19 cellular contexts compared by ENCODE assay signal in the genomic region with DNA sequence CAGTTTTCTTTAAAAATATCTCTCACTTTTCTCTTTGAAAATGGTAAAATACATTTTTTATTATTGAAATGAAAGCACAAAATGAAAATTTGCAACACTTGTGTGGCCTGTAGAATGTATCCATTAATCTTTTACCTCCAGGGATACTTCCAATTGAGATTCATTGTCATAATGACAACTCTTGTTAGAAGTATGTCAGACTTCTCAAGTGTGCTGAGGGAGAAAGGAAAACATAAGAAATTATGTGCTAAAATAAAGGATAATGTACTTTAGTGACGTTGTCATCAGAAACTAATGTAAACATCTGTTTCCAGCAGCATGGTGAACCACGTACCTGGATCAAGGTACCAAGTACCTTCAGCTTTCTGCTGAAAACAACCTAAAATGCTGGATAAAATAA.
"Had no signal": no experiment of that assay in that cellular context is flagged by ENCODE, and none has a peak within 500 bp of the region (broad histone marks: within the 10 kb centered on the region; RNA-seq: fewer than 3 reads in every experiment).

No MANE protein-coding gene starts in this region.

- H3K9ac ChIP-seq: neural progenitor cell had no signal

- DNase-seq: activated CD4-positive, alpha-beta T cell treated with anti-CD3 and anti-CD28 coated beads for 1 hour; activated CD4-positive, alpha-beta T cell treated with anti-CD3 and anti-CD28 coated beads, Interleukin-2, amount 50 U/mL, for 1 hour; activated CD8-positive, alpha-beta T cell treated with anti-CD3 and anti-CD28 coated beads, Interleukin-2, amount 10 ng/mL, durations not matched to agents 7 days and 5 days; activated T-cell treated with anti-CD3 and anti-CD28 coated beads, Interleukin-2, amount 50 U/mL, for 1 hour; heart left ventricle; left cardiac atrium; mesenchymal stem cell; naive B cell; retina; stimulated activated CD4-positive, alpha-beta T cell treated with anti-CD3 and anti-CD28 coated beads, Interleukin-2, amount 100 ng/mL, for 48 hours; stimulated activated CD8-positive, alpha-beta memory T cell treated with anti-CD3 and anti-CD28 coated beads, Interleukin-4, amount 100 ng/mL, for 48 hours; stimulated activated naive CD4-positive, alpha-beta T cell; upper lobe of left lung had no signal

- H3K36me3 ChIP-seq: gastroesophageal sphincter, neural progenitor cell, upper lobe of left lung had no signal

- H3K9me3 ChIP-seq: gastroesophageal sphincter, heart left ventricle, upper lobe of left lung had no signal

- H3K27ac ChIP-seq: coronary artery, epithelial cell of prostate, gastroesophageal sphincter, heart left ventricle, neural progenitor cell, upper lobe of left lung, VCaP had no signal

- H3K27me3 Mint-ChIP-seq: naive B cell had no signal

- H3K27ac Mint-ChIP-seq: activated CD8-positive, alpha-beta T cell treated with anti-CD3 and anti-CD28 coated beads, Interleukin-2, amount 10 ng/mL, durations not matched to agents 7 days and 5 days; activated naive CD4-positive, alpha-beta T cell treated with anti-CD3 and anti-CD28 coated beads, Interleukin-2, amount 50 U/mL, for 72 hours; neural progenitor cell had no signal

- H3K4me3 ChIP-seq: coronary artery, gastroesophageal sphincter, heart left ventricle, neural progenitor cell, upper lobe of left lung had no signal

- H3K4me3 Mint-ChIP-seq: activated CD8-positive, alpha-beta T cell treated with anti-CD3 and anti-CD28 coated beads, Interleukin-2, amount 10 ng/mL, durations not matched to agents 7 days and 5 days; naive B cell; neural progenitor cell had no signal

- ATAC-seq: activated CD8-positive, alpha-beta T cell treated with anti-CD3 and anti-CD28 coated beads, Interleukin-2, amount 10 ng/mL, durations not matched to agents 7 days and 5 days; activated naive CD4-positive, alpha-beta T cell treated with anti-CD3 and anti-CD28 coated beads, Interleukin-2, amount 50 U/mL, for 72 hours; gastroesophageal sphincter; heart left ventricle; left cardiac atrium had no signal

- H3K27me3 ChIP-seq: gastroesophageal sphincter, heart left ventricle, neural progenitor cell, upper lobe of left lung had no signal
